1 cellular context compared by ENCODE assay signal in genomic region chr1:26233903-26234643, GRCh38.
TF ChIP-seq lines count a peak whose summit lies in the region.

Gene CEP85, plus strand, starts transcription at chr1:26234200. Its CDS starts 5,584 bp downstream, at chr1:26239784.

TF ChIP-seq in HEK293, 187 proteins besides CTCF, POLR2A, EP300 and RAD21 (continued from another document):
- TF ChIP-seq, protein P1, sequence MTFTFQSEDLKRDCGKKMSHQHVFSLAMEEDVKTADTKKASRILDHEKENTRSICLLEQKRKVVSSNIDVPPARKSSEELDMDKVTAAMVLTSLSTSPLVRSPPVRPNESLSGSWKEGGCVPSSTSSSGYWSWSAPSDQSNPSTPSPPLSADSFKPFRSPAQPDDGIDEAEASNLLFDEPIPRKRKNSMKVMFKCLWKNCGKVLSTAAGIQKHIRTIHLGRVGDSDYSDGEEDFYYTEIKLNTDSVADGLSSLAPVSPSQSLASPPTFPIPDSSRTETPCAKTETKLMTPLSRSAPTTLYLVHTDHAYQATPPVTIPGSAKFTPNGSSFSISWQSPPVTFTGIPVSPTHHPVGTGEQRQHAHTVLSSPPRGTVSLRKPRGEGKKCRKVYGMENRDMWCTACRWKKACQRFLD (tag by site-specific recombination; IDR thresholded peaks at IDR 0.05) = 0 out of 2 replicates have a peak, but pooled peaks have one; percentile 27
- TF ChIP-seq, protein P2, sequence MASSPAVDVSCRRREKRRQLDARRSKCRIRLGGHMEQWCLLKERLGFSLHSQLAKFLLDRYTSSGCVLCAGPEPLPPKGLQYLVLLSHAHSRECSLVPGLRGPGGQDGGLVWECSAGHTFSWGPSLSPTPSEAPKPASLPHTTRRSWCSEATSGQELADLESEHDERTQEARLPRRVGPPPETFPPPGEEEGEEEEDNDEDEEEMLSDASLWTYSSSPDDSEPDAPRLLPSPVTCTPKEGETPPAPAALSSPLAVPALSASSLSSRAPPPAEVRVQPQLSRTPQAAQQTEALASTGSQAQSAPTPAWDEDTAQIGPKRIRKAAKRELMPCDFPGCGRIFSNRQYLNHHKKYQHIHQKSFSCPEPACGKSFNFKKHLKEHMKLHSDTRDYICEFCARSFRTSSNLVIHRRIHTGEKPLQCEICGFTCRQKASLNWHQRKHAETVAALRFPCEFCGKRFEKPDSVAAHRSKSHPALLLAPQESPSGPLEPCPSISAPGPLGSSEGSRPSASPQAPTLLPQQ (tag by site-specific recombination; IDR thresholded peaks at IDR 0.05) = peak; percentile 69; the same call in 1 of the 2 replicates
- peak; percentile 42; the same call in 1 of the 2 replicates for TF ChIP-seq GLIS2 (tag by site-specific recombination; IDR thresholded peaks at IDR 0.05)
- TF ChIP-seq, protein P3, sequence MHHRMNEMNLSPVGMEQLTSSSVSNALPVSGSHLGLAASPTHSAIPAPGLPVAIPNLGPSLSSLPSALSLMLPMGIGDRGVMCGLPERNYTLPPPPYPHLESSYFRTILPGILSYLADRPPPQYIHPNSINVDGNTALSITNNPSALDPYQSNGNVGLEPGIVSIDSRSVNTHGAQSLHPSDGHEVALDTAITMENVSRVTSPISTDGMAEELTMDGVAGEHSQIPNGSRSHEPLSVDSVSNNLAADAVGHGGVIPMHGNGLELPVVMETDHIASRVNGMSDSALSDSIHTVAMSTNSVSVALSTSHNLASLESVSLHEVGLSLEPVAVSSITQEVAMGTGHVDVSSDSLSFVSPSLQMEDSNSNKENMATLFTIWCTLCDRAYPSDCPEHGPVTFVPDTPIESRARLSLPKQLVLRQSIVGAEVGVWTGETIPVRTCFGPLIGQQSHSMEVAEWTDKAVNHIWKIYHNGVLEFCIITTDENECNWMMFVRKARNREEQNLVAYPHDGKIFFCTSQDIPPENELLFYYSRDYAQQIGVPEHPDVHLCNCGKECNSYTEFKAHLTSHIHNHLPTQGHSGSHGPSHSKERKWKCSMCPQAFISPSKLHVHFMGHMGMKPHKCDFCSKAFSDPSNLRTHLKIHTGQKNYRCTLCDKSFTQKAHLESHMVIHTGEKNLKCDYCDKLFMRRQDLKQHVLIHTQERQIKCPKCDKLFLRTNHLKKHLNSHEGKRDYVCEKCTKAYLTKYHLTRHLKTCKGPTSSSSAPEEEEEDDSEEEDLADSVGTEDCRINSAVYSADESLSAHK (tag by site-specific recombination; IDR thresholded peaks at IDR 0.05) = 0 out of 2 replicates have a peak, but pooled peaks have one; percentile 25
- TF ChIP-seq ZNF623 (tag by site-specific recombination; IDR thresholded peaks at IDR 0.05) = no peak
- TF ChIP-seq KLF9 (tag by site-specific recombination; IDR thresholded peaks at IDR 0.05; ENCODE audit: low read depth) = peak; percentile 66; the same call in 1 of the 2 replicates
- TF ChIP-seq ZNF580 (tag by site-specific recombination; IDR thresholded peaks at IDR 0.05) = peak; percentile 8; the same call in 1 of the 2 replicates
- 0 out of 2 replicates have a peak, but pooled peaks have one; percentile 23 for TF ChIP-seq EGR2 (tag by site-specific recombination; IDR thresholded peaks at IDR 0.05; ENCODE audit: low read depth)
- TF ChIP-seq ZNF558 (tag by site-specific recombination; IDR thresholded peaks at IDR 0.05) = no peak
TF ChIP-seq in HEK293: peak in this region for 46.
